In the genomic region with DNA sequence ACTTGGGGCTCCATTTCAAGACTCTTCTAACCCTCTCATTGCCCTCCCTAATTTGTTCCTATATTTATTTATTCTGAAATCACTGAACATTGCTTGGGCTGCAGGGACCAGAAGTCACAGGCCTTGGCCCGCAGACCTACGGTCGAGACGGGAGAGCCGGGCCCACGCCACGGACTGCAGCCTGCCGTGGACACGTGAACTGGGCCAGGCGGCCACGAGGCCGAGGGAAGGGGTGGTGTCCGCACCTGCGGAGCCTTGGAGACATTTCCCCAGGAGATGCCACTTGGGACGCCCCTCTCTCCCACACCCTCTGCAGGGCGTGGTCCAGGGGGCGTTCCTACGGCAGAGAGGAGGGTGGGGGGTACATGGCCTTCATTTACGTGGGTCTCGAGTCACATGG, we compare ENCODE assay signal across 19 cellular contexts.
"Had no signal": no experiment of that assay in that cellular context is flagged by ENCODE, and none has a peak within 500 bp of the region (broad histone marks: within the 10 kb centered on the region; RNA-seq: fewer than 3 reads in every experiment).

No MANE protein-coding gene starts in this region.

- H3K27ac Mint-ChIP-seq: activated CD4-positive, alpha-beta memory T cell treated with anti-CD3 and anti-CD28 coated beads for 36 hours; activated CD4-positive, alpha-beta T cell treated with anti-CD3 and anti-CD28 coated beads, Interleukin-2, amount 10 ng/mL, durations not matched to agents 24 days and 14 days; natural killer cell; neural progenitor cell; stimulated activated naive CD8-positive, alpha-beta T cell treated with anti-CD3 and anti-CD28 coated beads, Interleukin-15, Interleukin-2, amounts not matched to agents 100 ng/mL and 50 ng/mL, for 24 hours had no signal

- H3K4me3 Mint-ChIP-seq: activated CD4-positive, alpha-beta memory T cell treated with anti-CD3 and anti-CD28 coated beads for 36 hours; activated CD4-positive, alpha-beta T cell treated with anti-CD3 and anti-CD28 coated beads, Interleukin-2, amount 10 ng/mL, durations not matched to agents 24 days and 14 days; natural killer cell; neural progenitor cell; stimulated activated naive CD8-positive, alpha-beta T cell treated with anti-CD3 and anti-CD28 coated beads, Interleukin-15, Interleukin-2, amounts not matched to agents 100 ng/mL and 50 ng/mL, for 24 hours had no signal

- H3K36me3 Mint-ChIP-seq: activated CD4-positive, alpha-beta memory T cell treated with anti-CD3 and anti-CD28 coated beads for 36 hours; natural killer cell; neural progenitor cell had no signal

- H3K27me3 ChIP-seq: brain microvascular endothelial cell, right lobe of liver, thyroid gland, upper lobe of left lung had no signal

- H3K4me3 ChIP-seq: coronary artery, dorsolateral prefrontal cortex, left lung, lower lobe of right lung, neural progenitor cell, right lobe of liver, thyroid gland, upper lobe of left lung had no signal

- H3K9me3 ChIP-seq: left lung, lower lobe of right lung, right lobe of liver, thyroid gland, upper lobe of left lung had no signal

- H3K4me1 ChIP-seq: left lung, lower lobe of right lung, neural progenitor cell, right lobe of liver had no signal

- H3K9ac ChIP-seq: neural progenitor cell had no signal

- H3K27ac ChIP-seq: brain microvascular endothelial cell, coronary artery, dorsolateral prefrontal cortex, left lung, lower lobe of right lung, neural progenitor cell, right lobe of liver, thyroid gland, upper lobe of left lung had no signal

- H3K9me3 Mint-ChIP-seq: activated CD4-positive, alpha-beta memory T cell treated with anti-CD3 and anti-CD28 coated beads for 36 hours; activated CD4-positive, alpha-beta T cell treated with anti-CD3 and anti-CD28 coated beads, Interleukin-2, amount 10 ng/mL, durations not matched to agents 24 days and 14 days; stimulated activated naive CD8-positive, alpha-beta T cell treated with anti-CD3 and anti-CD28 coated beads, Interleukin-15, Interleukin-2, amounts not matched to agents 100 ng/mL and 50 ng/mL, for 24 hours had no signal

- H3K36me3 ChIP-seq: brain microvascular endothelial cell, left lung, lower lobe of right lung, neural progenitor cell, right lobe of liver, thyroid gland, upper lobe of left lung had no signal

- DNase-seq: activated CD8-positive, alpha-beta memory T cell treated with anti-CD3 and anti-CD28 coated beads, Interleukin-2, amount 50 U/mL, for 4 hours; activated gamma-delta T cell; amniotic stem cell; brain microvascular endothelial cell; dorsolateral prefrontal cortex; effector memory CD4-positive, alpha-beta T cell; mesenchymal stem cell; natural killer cell; substantia nigra had no signal

- H3K4me1 Mint-ChIP-seq: activated CD4-positive, alpha-beta T cell treated with anti-CD3 and anti-CD28 coated beads, Interleukin-2, amount 10 ng/mL, durations not matched to agents 24 days and 14 days; natural killer cell had no signal
